In the genomic region with DNA sequence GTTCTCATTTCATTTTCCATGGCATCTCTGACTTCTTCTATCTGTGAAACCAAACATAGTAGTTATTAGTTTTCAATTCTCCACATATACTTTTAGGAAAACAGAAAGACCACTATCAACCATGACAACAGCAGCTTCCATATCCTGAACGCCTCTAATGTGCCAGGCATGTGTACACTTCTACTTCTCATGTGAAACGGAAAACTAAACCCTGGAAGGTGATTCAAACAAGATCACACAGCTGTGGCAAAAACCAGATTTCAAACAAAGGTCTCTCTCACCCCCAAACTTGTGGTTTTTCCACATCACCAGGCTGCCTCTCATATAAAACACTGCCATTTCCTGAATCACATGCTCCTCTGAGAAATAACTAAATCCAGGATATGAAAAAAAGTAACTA, we compare ENCODE assay signal across 25 cellular contexts. TPM values are rescaled to one million over a fixed set of nuclear protein-coding genes. Genes with fewer than 3 reads are reported as not detected.
DNase-seq lines count a peak whose midpoint lies in the region; ATAC-seq and TF ChIP-seq lines count a peak whose summit lies in the region.
"Had no signal": no experiment of that assay in that cellular context is flagged by ENCODE, and none has a peak within 500 bp of the region (broad histone marks: within the 10 kb centered on the region; RNA-seq: fewer than 3 reads in every experiment).

No MANE protein-coding gene starts in this region.

- 84 to 88% (median 88%) methylated on average over 2 of the region's 2 CpGs for WGBS in psoas muscle, 3 donors

- H3K4me1 ChIP-seq in psoas muscle, result no peaks in the 10 kb centered on the region

- intact Hi-C loops in psoas muscle (cut with DNase I), result no loop called here

- H3K9me3 Mint-ChIP-seq in activated T-cell treated with anti-CD3 and anti-CD28 coated beads, Interleukin-2, amount 50 U/mL, for 24 hours, result no peaks in the 10 kb centered on the region
- no peaks in the 10 kb centered on the region for H3K9me3 Mint-ChIP-seq in activated naive CD8-positive, alpha-beta T cell treated with anti-CD3 and anti-CD28 coated beads, Interleukin-2, amount 50 U/mL, for 24 hours

- H3K9me3 ChIP-seq in psoas muscle, result no peaks in the 10 kb centered on the region
- H3K9me3 ChIP-seq: heart left ventricle, SK-N-SH had no signal

- TF ChIP-seq CTCF in psoas muscle (IDR thresholded peaks at IDR 0.05), result no peak

- no peak overlapping the region for H3K4me3 ChIP-seq in Jurkat, Clone E6-1 (ENCODE audit: low read length)
- H3K4me3 ChIP-seq in psoas muscle, result no peak overlapping the region
- H3K4me3 ChIP-seq: coronary artery, heart left ventricle, lung had no signal

- H3K36me3 ChIP-seq in psoas muscle (ENCODE audit: insufficient read depth in 1 of 2, low read depth in 1 of 2), result peaks cover 19 to 98% of the 10 kb centered on the region in 2 donors

- H3K27ac Mint-ChIP-seq in activated T-cell treated with anti-CD3 and anti-CD28 coated beads, Interleukin-2, amount 50 U/mL, for 24 hours, result peak overlapping the region; percentile 77
- peak overlapping the region; percentile 78 for H3K27ac Mint-ChIP-seq in activated naive CD8-positive, alpha-beta T cell treated with anti-CD3 and anti-CD28 coated beads, Interleukin-2, amount 50 U/mL, for 24 hours
- H3K27ac Mint-ChIP-seq: progenitor cell of endocrine pancreas had no signal

- DNase-seq in activated T-cell treated with anti-CD3 and anti-CD28 coated beads, Interleukin-2, amount 50 U/mL, for 24 hours, result no peak
- DNase-seq in activated T-cell treated with anti-CD3 and anti-CD28 coated beads, Interleukin-2, amount 50 U/mL, for 1 hour, result no peak
- DNase-seq in Jurkat, Clone E6-1 (ENCODE audit: low read depth, low spot score), result peak; percentile 40
- DNase-seq in activated naive CD8-positive, alpha-beta T cell treated with anti-CD3 and anti-CD28 coated beads, Interleukin-2, amount 50 U/mL, for 24 hours, result no peak
- DNase-seq in renal cortical epithelial cell (ENCODE audit: low read depth), result peak; percentile 16
- DNase-seq in psoas muscle, result no peak
- DNase-seq in RPMI8226, result no peak
- DNase-seq: activated CD4-positive, alpha-beta T cell treated with anti-CD3 and anti-CD28 coated beads, Interleukin-2, amount 50 U/mL, for 1 hour; activated gamma-delta T cell; effector memory CD4-positive, alpha-beta T cell; erythroblast; GOT3; heart left ventricle; kidney glomerular epithelial cell; NCI-H1417; NCI-H2081; NCI-H446; NCI-H82; SK-N-SH; stimulated activated CD4-positive, alpha-beta T cell treated with anti-CD3 and anti-CD28 coated beads, Interleukin-15, amount 100 ng/mL, for 24 hours; stimulated activated naive CD4-positive, alpha-beta T cell treated with Interleukin-2 at 50 U/mL for 16 hours had no signal

- peak; percentile 52 for ATAC-seq in activated naive CD8-positive, alpha-beta T cell treated with anti-CD3 and anti-CD28 coated beads, Interleukin-2, amount 50 U/mL, for 24 hours
- ATAC-seq in psoas muscle (no peak), GM21619 (IDR thresholded peaks at IDR 0.05; ENCODE audit: unreplicated experiment) (no peak)
- ATAC-seq: heart left ventricle had no signal

- no peaks in the 10 kb centered on the region for H3K27me3 Mint-ChIP-seq in activated T-cell treated with anti-CD3 and anti-CD28 coated beads, Interleukin-2, amount 50 U/mL, for 24 hours
- H3K27me3 Mint-ChIP-seq in activated naive CD8-positive, alpha-beta T cell treated with anti-CD3 and anti-CD28 coated beads, Interleukin-2, amount 50 U/mL, for 24 hours, result no peaks in the 10 kb centered on the region
- H3K27me3 Mint-ChIP-seq: progenitor cell of endocrine pancreas had no signal

- no peak overlapping the region for H3K27ac ChIP-seq in psoas muscle
- H3K27ac ChIP-seq: coronary artery, heart left ventricle had no signal

- no peaks in the 10 kb centered on the region for H3K27me3 ChIP-seq in psoas muscle (ENCODE audit: insufficient read depth in 3 of 3, low read length in 2 of 3)
- H3K27me3 ChIP-seq: heart left ventricle had no signal

- H3K36me3 Mint-ChIP-seq in activated T-cell treated with anti-CD3 and anti-CD28 coated beads, Interleukin-2, amount 50 U/mL, for 24 hours (ENCODE audit: low read depth), result peaks cover 94% of the 10 kb centered on the region
- H3K36me3 Mint-ChIP-seq in activated naive CD8-positive, alpha-beta T cell treated with anti-CD3 and anti-CD28 coated beads, Interleukin-2, amount 50 U/mL, for 24 hours (ENCODE audit: low read depth), result peaks cover 68% of the 10 kb centered on the region

- H3K4me3 Mint-ChIP-seq in activated T-cell treated with anti-CD3 and anti-CD28 coated beads, Interleukin-2, amount 50 U/mL, for 24 hours, result no peak overlapping the region
- H3K4me3 Mint-ChIP-seq in activated naive CD8-positive, alpha-beta T cell treated with anti-CD3 and anti-CD28 coated beads, Interleukin-2, amount 50 U/mL, for 24 hours, result no peak overlapping the region

- peaks cover 12% of the 10 kb centered on the region for H3K4me1 Mint-ChIP-seq in activated T-cell treated with anti-CD3 and anti-CD28 coated beads, Interleukin-2, amount 50 U/mL, for 24 hours (ENCODE audit: low read depth)
- H3K4me1 Mint-ChIP-seq in activated naive CD8-positive, alpha-beta T cell treated with anti-CD3 and anti-CD28 coated beads, Interleukin-2, amount 50 U/mL, for 24 hours, result peaks cover 7% of the 10 kb centered on the region

RNA-seq across cellular contexts. Expression of gene PTCD3, which starts 41.8 kb away (rescaled TPM):
- polyA plus RNA-seq in Jurkat, Clone E6-1 (2012; ENCODE audit: insufficient read depth, insufficient read length), result 141 TPM
- total RNA-seq in renal cortical epithelial cell, result 96.2 and 125 TPM in 2 replicates
- 100 to 1,000 TPM in 3 of 4 donors, 10 to 100 TPM in 1; 92.5 to 148 (median 113) TPM for total RNA-seq in psoas muscle
- 10 to 100 TPM; 32.8 to 56.3 (median 42.9) TPM for polyA plus RNA-seq in psoas muscle

RNA-seq across cellular contexts. Expression of gene POLR1A, which starts 42.1 kb away (rescaled TPM):
- 27.4 TPM for polyA plus RNA-seq in Jurkat, Clone E6-1 (2012; ENCODE audit: insufficient read depth, insufficient read length)
- total RNA-seq in renal cortical epithelial cell (17.4 and 40.4 TPM in 2 replicates), psoas muscle (10 to 100 TPM; 27.0 to 41.6 (median 36.8) TPM)
- polyA plus RNA-seq in psoas muscle, result 10 to 100 TPM in 2 of 3 donors, 1 to 10 TPM in 1; 6.1 to 15.1 (median 11.9) TPM

RNA-seq across cellular contexts. Expression of gene IMMT, which starts 47.5 kb away (rescaled TPM):
- 124 TPM for polyA plus RNA-seq in Jurkat, Clone E6-1 (2012; ENCODE audit: insufficient read depth, insufficient read length)
- total RNA-seq in renal cortical epithelial cell, result 57.1 and 98.5 TPM in 2 replicates
- total RNA-seq in psoas muscle, result 100 to 1,000 TPM; 141 to 272 (median 167) TPM
- polyA plus RNA-seq in psoas muscle, result 100 to 1,000 TPM; 132 to 185 (median 148) TPM

RNA-seq across cellular contexts. Expression of gene MRPL35, which starts 51.5 kb away (rescaled TPM):
- 91.5 TPM for polyA plus RNA-seq in Jurkat, Clone E6-1 (2012; ENCODE audit: insufficient read depth, insufficient read length)
- 32.0 and 51.7 TPM in 2 replicates for total RNA-seq in renal cortical epithelial cell
- total RNA-seq in psoas muscle, result 10 to 100 TPM; 39.7 to 67.4 (median 47.9) TPM
- polyA plus RNA-seq in psoas muscle, result 10 to 100 TPM; 46.3 to 94.7 (median 65.8) TPM

Comparison
In these comparisons a context has a peak if more than half of its experiments do, and no peak if none do; other contexts are left out.
1. DNase-seq: peak in Jurkat, Clone E6-1 (single experiment) and renal cortical epithelial cell (single experiment); none in activated T-cell treated with anti-CD3 and anti-CD28 coated beads, Interleukin-2, amount 50 U/mL, for 24 hours (single experiment), activated T-cell treated with anti-CD3 and anti-CD28 coated beads, Interleukin-2, amount 50 U/mL, for 1 hour (single experiment), activated naive CD8-positive, alpha-beta T cell treated with anti-CD3 and anti-CD28 coated beads, Interleukin-2, amount 50 U/mL, for 24 hours (single experiment), psoas muscle (0 of 2) and RPMI8226 (single experiment).